Comparison of ENCODE assay signal across 2 cellular contexts in the genomic region with DNA sequence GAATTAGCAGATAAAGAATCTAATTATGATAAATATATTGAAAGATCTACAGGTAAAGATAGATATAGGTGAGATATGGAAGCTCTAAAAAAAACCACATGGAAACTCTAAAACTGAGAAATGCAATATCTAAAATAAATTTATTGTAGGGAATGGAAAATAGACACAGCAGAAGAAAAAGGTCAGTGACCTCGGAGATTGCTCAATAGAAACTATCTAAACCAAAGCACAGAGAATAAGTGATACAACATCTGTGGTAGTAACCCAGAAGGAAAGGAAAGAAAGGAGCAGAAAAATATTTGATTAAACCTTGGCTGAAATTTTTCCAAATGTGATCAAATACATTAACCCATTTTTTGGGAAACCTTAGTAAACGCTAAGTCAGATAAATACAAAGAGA.
TF ChIP-seq lines count a peak whose summit lies in the region.

No MANE protein-coding gene starts in this region.

TF ChIP-seq in GM23338, 12 proteins besides CTCF, POLR2A, EP300 and RAD21 (continues in another document):
- TF ChIP-seq, protein P1, sequence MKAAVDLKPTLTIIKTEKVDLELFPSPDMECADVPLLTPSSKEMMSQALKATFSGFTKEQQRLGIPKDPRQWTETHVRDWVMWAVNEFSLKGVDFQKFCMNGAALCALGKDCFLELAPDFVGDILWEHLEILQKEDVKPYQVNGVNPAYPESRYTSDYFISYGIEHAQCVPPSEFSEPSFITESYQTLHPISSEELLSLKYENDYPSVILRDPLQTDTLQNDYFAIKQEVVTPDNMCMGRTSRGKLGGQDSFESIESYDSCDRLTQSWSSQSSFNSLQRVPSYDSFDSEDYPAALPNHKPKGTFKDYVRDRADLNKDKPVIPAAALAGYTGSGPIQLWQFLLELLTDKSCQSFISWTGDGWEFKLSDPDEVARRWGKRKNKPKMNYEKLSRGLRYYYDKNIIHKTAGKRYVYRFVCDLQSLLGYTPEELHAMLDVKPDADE (IDR thresholded peaks at IDR 0.05): no peak
- TF ChIP-seq NANOG (IDR thresholded peaks at IDR 0.05; ENCODE audit: borderline replicate concordance): no peak; the same call in 1 of the 2 replicates
- no peak for TF ChIP-seq CREB1 (CRISPR knock-in tag; IDR thresholded peaks at IDR 0.05; ENCODE audit: low read depth)
- TF ChIP-seq, protein P2, sequence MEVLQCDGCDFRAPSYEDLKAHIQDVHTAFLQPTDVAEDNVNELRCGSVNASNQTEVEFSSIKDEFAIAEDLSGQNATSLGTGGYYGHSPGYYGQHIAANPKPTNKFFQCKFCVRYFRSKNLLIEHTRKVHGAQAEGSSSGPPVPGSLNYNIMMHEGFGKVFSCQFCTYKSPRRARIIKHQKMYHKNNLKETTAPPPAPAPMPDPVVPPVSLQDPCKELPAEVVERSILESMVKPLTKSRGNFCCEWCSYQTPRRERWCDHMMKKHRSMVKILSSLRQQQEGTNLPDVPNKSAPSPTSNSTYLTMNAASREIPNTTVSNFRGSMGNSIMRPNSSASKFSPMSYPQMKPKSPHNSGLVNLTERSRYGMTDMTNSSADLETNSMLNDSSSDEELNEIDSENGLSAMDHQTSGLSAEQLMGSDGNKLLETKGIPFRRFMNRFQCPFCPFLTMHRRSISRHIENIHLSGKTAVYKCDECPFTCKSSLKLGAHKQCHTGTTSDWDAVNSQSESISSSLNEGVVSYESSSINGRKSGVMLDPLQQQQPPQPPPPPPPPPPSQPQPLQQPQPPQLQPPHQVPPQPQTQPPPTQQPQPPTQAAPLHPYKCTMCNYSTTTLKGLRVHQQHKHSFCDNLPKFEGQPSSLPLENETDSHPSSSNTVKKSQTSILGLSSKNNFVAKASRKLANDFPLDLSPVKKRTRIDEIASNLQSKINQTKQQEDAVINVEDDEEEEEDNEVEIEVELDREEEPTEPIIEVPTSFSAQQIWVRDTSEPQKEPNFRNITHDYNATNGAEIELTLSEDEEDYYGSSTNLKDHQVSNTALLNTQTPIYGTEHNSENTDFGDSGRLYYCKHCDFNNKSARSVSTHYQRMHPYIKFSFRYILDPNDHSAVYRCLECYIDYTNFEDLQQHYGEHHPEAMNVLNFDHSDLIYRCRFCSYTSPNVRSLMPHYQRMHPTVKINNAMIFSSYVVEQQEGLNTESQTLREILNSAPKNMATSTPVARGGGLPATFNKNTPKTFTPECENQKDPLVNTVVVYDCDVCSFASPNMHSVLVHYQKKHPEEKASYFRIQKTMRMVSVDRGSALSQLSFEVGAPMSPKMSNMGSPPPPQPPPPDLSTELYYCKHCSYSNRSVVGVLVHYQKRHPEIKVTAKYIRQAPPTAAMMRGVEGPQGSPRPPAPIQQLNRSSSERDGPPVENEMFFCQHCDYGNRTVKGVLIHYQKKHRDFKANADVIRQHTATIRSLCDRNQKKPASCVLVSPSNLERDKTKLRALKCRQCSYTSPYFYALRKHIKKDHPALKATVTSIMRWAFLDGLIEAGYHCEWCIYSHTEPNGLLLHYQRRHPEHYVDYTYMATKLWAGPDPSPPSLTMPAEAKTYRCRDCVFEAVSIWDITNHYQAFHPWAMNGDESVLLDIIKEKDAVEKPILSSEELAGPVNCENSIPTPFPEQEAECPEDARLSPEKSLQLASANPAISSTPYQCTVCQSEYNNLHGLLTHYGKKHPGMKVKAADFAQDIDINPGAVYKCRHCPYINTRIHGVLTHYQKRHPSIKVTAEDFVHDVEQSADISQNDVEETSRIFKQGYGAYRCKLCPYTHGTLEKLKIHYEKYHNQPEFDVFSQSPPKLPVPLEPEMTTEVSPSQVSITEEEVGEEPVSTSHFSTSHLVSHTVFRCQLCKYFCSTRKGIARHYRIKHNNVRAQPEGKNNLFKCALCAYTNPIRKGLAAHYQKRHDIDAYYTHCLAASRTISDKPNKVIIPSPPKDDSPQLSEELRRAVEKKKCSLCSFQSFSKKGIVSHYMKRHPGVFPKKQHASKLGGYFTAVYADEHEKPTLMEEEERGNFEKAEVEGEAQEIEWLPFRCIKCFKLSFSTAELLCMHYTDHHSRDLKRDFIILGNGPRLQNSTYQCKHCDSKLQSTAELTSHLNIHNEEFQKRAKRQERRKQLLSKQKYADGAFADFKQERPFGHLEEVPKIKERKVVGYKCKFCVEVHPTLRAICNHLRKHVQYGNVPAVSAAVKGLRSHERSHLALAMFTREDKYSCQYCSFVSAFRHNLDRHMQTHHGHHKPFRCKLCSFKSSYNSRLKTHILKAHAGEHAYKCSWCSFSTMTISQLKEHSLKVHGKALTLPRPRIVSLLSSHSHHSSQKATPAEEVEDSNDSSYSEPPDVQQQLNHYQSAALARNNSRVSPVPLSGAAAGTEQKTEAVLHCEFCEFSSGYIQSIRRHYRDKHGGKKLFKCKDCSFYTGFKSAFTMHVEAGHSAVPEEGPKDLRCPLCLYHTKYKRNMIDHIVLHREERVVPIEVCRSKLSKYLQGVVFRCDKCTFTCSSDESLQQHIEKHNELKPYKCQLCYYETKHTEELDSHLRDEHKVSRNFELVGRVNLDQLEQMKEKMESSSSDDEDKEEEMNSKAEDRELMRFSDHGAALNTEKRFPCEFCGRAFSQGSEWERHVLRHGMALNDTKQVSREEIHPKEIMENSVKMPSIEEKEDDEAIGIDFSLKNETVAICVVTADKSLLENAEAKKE (CRISPR knock-in tag; IDR thresholded peaks at IDR 0.05): no peak
- no peak for TF ChIP-seq POLR2AphosphoS5 (IDR thresholded peaks at IDR 0.05; ENCODE audit: low read depth)
- TF ChIP-seq, protein P3, sequence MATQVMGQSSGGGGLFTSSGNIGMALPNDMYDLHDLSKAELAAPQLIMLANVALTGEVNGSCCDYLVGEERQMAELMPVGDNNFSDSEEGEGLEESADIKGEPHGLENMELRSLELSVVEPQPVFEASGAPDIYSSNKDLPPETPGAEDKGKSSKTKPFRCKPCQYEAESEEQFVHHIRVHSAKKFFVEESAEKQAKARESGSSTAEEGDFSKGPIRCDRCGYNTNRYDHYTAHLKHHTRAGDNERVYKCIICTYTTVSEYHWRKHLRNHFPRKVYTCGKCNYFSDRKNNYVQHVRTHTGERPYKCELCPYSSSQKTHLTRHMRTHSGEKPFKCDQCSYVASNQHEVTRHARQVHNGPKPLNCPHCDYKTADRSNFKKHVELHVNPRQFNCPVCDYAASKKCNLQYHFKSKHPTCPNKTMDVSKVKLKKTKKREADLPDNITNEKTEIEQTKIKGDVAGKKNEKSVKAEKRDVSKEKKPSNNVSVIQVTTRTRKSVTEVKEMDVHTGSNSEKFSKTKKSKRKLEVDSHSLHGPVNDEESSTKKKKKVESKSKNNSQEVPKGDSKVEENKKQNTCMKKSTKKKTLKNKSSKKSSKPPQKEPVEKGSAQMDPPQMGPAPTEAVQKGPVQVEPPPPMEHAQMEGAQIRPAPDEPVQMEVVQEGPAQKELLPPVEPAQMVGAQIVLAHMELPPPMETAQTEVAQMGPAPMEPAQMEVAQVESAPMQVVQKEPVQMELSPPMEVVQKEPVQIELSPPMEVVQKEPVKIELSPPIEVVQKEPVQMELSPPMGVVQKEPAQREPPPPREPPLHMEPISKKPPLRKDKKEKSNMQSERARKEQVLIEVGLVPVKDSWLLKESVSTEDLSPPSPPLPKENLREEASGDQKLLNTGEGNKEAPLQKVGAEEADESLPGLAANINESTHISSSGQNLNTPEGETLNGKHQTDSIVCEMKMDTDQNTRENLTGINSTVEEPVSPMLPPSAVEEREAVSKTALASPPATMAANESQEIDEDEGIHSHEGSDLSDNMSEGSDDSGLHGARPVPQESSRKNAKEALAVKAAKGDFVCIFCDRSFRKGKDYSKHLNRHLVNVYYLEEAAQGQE (IDR thresholded peaks at IDR 0.05; ENCODE audit: unreplicated experiment): no peak
- TF ChIP-seq ZNF331 (CRISPR knock-in tag; IDR thresholded peaks at IDR 0.05; ENCODE audit: low read depth): no peak
- no peak for TF ChIP-seq EZH2 (IDR thresholded peaks at IDR 0.05; ENCODE audit: low read depth, unreplicated experiment)
- no peak for TF ChIP-seq JUNB (IDR thresholded peaks at IDR 0.05; ENCODE audit: unreplicated experiment)
- no peak for TF ChIP-seq STAT1 (IDR thresholded peaks at IDR 0.05; ENCODE audit: unreplicated experiment)

TF ChIP-seq in H1, 55 proteins besides CTCF, POLR2A, EP300 and RAD21:
- TF ChIP-seq, protein P4, sequence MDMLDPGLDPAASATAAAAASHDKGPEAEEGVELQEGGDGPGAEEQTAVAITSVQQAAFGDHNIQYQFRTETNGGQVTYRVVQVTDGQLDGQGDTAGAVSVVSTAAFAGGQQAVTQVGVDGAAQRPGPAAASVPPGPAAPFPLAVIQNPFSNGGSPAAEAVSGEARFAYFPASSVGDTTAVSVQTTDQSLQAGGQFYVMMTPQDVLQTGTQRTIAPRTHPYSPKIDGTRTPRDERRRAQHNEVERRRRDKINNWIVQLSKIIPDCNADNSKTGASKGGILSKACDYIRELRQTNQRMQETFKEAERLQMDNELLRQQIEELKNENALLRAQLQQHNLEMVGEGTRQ (IDR thresholded peaks at IDR 0.05; ENCODE audit: low read length): no peak
- TF ChIP-seq BRCA1 (IDR thresholded peaks at IDR 0.05; ENCODE audit: low read depth, low read length) (no peak), TCF12 (IDR thresholded peaks at IDR 0.05; ENCODE audit: low read depth, low read length) (no peak), CEBPB (IDR thresholded peaks at IDR 0.05; ENCODE audit: low read depth, low read length) (peak; percentile 61; the same call in 1 of the 2 replicates)
TF ChIP-seq in H1: peak in this region for 1.
